Comparison of ENCODE assay signal across 8 cellular contexts in genomic region chr7:36967387-36967786, GRCh38.
DNase-seq lines count a peak whose midpoint lies in the region; ATAC-seq and TF ChIP-seq lines count a peak whose summit lies in the region.

No MANE protein-coding gene starts in this region.

- H4K20me1 ChIP-seq in GM23338 (replicated peaks; ENCODE audit: insufficient read depth): no peaks in the 10 kb centered on the region
- H4K20me1 ChIP-seq in OCI-LY3 (ENCODE audit: insufficient read depth, low read length): peaks cover 33% of the 10 kb centered on the region

- H3K79me2 ChIP-seq in GM23338 (replicated peaks; ENCODE audit: insufficient read depth) (no peaks in the 10 kb centered on the region), OCI-LY3 (ENCODE audit: low read length) (peaks cover 8% of the 10 kb centered on the region; the same call in 1 of the 2 replicates)

- H3K27ac Mint-ChIP-seq in GM23338: peak overlapping the region; percentile 71; the same call in 1 of the 2 replicates
- no peak overlapping the region for H3K27ac Mint-ChIP-seq in activated CD4-positive, alpha-beta memory T cell treated with anti-CD3 and anti-CD28 coated beads, Interleukin-2, amount 10 ng/mL, durations not matched to agents 7 days and 5 days

- H3K9ac ChIP-seq in OCI-LY3 (ENCODE audit: low read length): no peak overlapping the region

- TF ChIP-seq CTCF in BJ (IDR thresholded peaks at IDR 0.05; ENCODE audit: insufficient read depth, low read depth, low read length) (peak; percentile 83), GM23338 (conservative IDR thresholded peaks at IDR 0.05; ENCODE audit: low read depth in 2 of 2) (peak; percentile 86 to 90), OCI-LY3 (IDR thresholded peaks at IDR 0.05; ENCODE audit: low read depth, low read length) (peak; percentile 68), dorsolateral prefrontal cortex (IDR thresholded peaks at IDR 0.05 in 54 of 56, conservative IDR thresholded peaks at IDR 0.05 in 2 of 56; ENCODE audit: low read depth in 1 of 56, partially characterized antibody in 56 of 56) (peak; percentile 64 to 89 (median 82))

- H3K4me1 ChIP-seq in GM23338 (ENCODE audit: insufficient read depth): peaks cover 24% of the 10 kb centered on the region
- H3K4me1 ChIP-seq in OCI-LY3 (ENCODE audit: low read length): no peaks in the 10 kb centered on the region

- peaks cover 3% of the 10 kb centered on the region; the same call in 1 of the 3 replicates for H3K9me3 Mint-ChIP-seq in GM23338
- peaks cover 11% of the 10 kb centered on the region for H3K9me3 Mint-ChIP-seq in activated CD4-positive, alpha-beta memory T cell treated with anti-CD3 and anti-CD28 coated beads, Interleukin-2, amount 10 ng/mL, durations not matched to agents 7 days and 5 days

- H3K27me3 ChIP-seq in BJ (ENCODE audit: control insufficient read depth, insufficient read depth, low read length) (no peaks in the 10 kb centered on the region), GM23338 (ENCODE audit: insufficient read depth) (no peaks in the 10 kb centered on the region), OCI-LY3 (ENCODE audit: low read depth, low read length) (no peaks in the 10 kb centered on the region), dorsolateral prefrontal cortex (no peaks in the 10 kb centered on the region)

- no peak overlapping the region for H3K4me3 Mint-ChIP-seq in GM23338
- H3K4me3 Mint-ChIP-seq in activated CD4-positive, alpha-beta memory T cell treated with anti-CD3 and anti-CD28 coated beads, Interleukin-2, amount 10 ng/mL, durations not matched to agents 7 days and 5 days: no peak overlapping the region

- H3K27ac ChIP-seq in GM23338 (ENCODE audit: low read depth) (no peak overlapping the region), OCI-LY3 (ENCODE audit: low read length) (no peak overlapping the region), dorsolateral prefrontal cortex (peak overlapping the region in 17 of 59 donors; percentile 2 to 59 (median 18))

- no peaks in the 10 kb centered on the region for H3F3A ChIP-seq in GM23338 (replicated peaks; ENCODE audit: low read depth)

- POLR2A ChIA-PET in BJ (lab: Charles Lee): interaction anchor here (0.5 kb wide), 1 partner anchor 239 kb away, joined by 3 read pairs; no protein-coding TSS in a partner anchor
- POLR2A ChIA-PET in activated CD4-positive, alpha-beta memory T cell treated with anti-CD3 and anti-CD28 coated beads, Interleukin-2, amount 10 ng/mL, durations not matched to agents 7 days and 5 days (lab: Charles Lee): interaction anchor here (1.6 kb wide), 1 partner anchor 12 kb away, joined by 4 read pairs; no protein-coding TSS in a partner anchor

- H3K4me1 Mint-ChIP-seq in GM23338: peaks cover 20% of the 10 kb centered on the region
- H3K4me1 Mint-ChIP-seq in activated CD4-positive, alpha-beta memory T cell treated with anti-CD3 and anti-CD28 coated beads, Interleukin-2, amount 10 ng/mL, durations not matched to agents 7 days and 5 days: peaks cover 36% of the 10 kb centered on the region

- H2AFZ ChIP-seq in GM23338: no peak overlapping the region
- no peak overlapping the region for H2AFZ ChIP-seq in OCI-LY3 (ENCODE audit: low read depth, low read length)

- H3K36me3 ChIP-seq in BJ (ENCODE audit: control insufficient read depth, insufficient read depth, low read length) (no peaks in the 10 kb centered on the region), GM23338 (ENCODE audit: insufficient read depth) (no peaks in the 10 kb centered on the region), OCI-LY3 (replicated peaks; ENCODE audit: low read depth, low read length) (no peaks in the 10 kb centered on the region)

- no peak overlapping the region for H3K4me3 ChIP-seq in BJ (ENCODE audit: low read depth, low read length)
- no peak overlapping the region for H3K4me3 ChIP-seq in GM23338
- no peak overlapping the region for H3K4me3 ChIP-seq in OCI-LY3 (ENCODE audit: low read length)
- no peak overlapping the region for H3K4me3 ChIP-seq in dorsolateral prefrontal cortex

- no peaks in the 10 kb centered on the region for H3K36me3 Mint-ChIP-seq in GM23338 (ENCODE audit: low read depth)
- peaks cover 37% of the 10 kb centered on the region for H3K36me3 Mint-ChIP-seq in activated CD4-positive, alpha-beta memory T cell treated with anti-CD3 and anti-CD28 coated beads, Interleukin-2, amount 10 ng/mL, durations not matched to agents 7 days and 5 days (ENCODE audit: low read depth)

- no peak for DNase-seq in BJ (ENCODE audit: low read depth)
- DNase-seq in GM23338 (ENCODE audit: low spot score): peak; percentile 93
- DNase-seq in dorsolateral prefrontal cortex: peak in 5 of 10 donors; percentile 50 to 71 (median 58)
- DNase-seq in lung microvascular endothelial cell (ENCODE audit: low read depth in 2 of 2): peak; percentile 74 to 78
- DNase-seq in activated CD4-positive, alpha-beta memory T cell treated with anti-CD3 and anti-CD28 coated beads, Interleukin-2, amount 10 ng/mL, durations not matched to agents 7 days and 5 days: no peak

- no peak overlapping the region for H3K4me2 ChIP-seq in GM23338
- no peak overlapping the region for H3K4me2 ChIP-seq in OCI-LY3 (ENCODE audit: low read length)

- CTCF ChIA-PET in BJ (lab: Yijun Ruan, JAX): interaction anchor here (0.6 to 7.2 kb wide), 33 partner anchors 9 to 864 kb away, joined by 3 to 149 read pairs (median 4); no protein-coding TSS in a partner anchor
- CTCF ChIA-PET in activated CD4-positive, alpha-beta memory T cell treated with anti-CD3 and anti-CD28 coated beads, Interleukin-2, amount 10 ng/mL, durations not matched to agents 7 days and 5 days (lab: Charles Lee): interaction anchor here (1.1 to 1.5 kb wide), 4 partner anchors 10 to 476 kb away, joined by 3 to 4 read pairs (median 4); no protein-coding TSS in a partner anchor

- peaks cover 2% of the 10 kb centered on the region for H3K27me3 Mint-ChIP-seq in GM23338 (ENCODE audit: insufficient read depth, low read depth, poor library complexity)
- no peaks in the 10 kb centered on the region for H3K27me3 Mint-ChIP-seq in activated CD4-positive, alpha-beta memory T cell treated with anti-CD3 and anti-CD28 coated beads, Interleukin-2, amount 10 ng/mL, durations not matched to agents 7 days and 5 days

- intact Hi-C loops in dorsolateral prefrontal cortex (cut with DNase I): loop anchor here in 1 of 2 donors (5.0 kb wide), 1 partner anchor 215 kb away; no protein-coding TSS in a partner anchor

- H3K9me2 ChIP-seq in GM23338 (ENCODE audit: insufficient read depth): 0 out of 2 replicates have a peak, but pooled peaks cover 4% of the 10 kb centered on the region

- ATAC-seq in GM23338: peak; percentile 100
- no peak for ATAC-seq in GM18907 (IDR thresholded peaks at IDR 0.05; ENCODE audit: unreplicated experiment)
- ATAC-seq in HG02981 (IDR thresholded peaks at IDR 0.05; ENCODE audit: unreplicated experiment): no peak

- H3K9me3 ChIP-seq in OCI-LY3 (ENCODE audit: insufficient read depth, low read length): no peaks in the 10 kb centered on the region

TF ChIP-seq in GM23338, 12 proteins besides CTCF, POLR2A, EP300 and RAD21:
- no peak for TF ChIP-seq ETS1 (IDR thresholded peaks at IDR 0.05)
- TF ChIP-seq ZNF331 (CRISPR knock-in tag; IDR thresholded peaks at IDR 0.05; ENCODE audit: low read depth): no peak
- TF ChIP-seq NANOG (IDR thresholded peaks at IDR 0.05; ENCODE audit: borderline replicate concordance): no peak

Comparison
In these comparisons a context has a peak if more than half of its experiments do, and no peak if none do; other contexts are left out.
1. DNase-seq: peak in GM23338 (single experiment) and lung microvascular endothelial cell (2 of 2); none in BJ (single experiment) and activated CD4-positive, alpha-beta memory T cell treated with anti-CD3 and anti-CD28 coated beads, Interleukin-2, amount 10 ng/mL, durations not matched to agents 7 days and 5 days (single experiment).
2. Peak in every context shown above with its lines, with median percentiles within 50 percentile points of each other: CTCF ChIP-seq.